In genomic region chrX:20545538-20545937, GRCh38 we compare ENCODE assay signal across 22 cellular contexts.
DNase-seq lines count a peak whose midpoint lies in the region; TF ChIP-seq lines count a peak whose summit lies in the region.
"Had no signal": no experiment of that assay in that cellular context is flagged by ENCODE, and none has a peak within 500 bp of the region (broad histone marks: within the 10 kb centered on the region; RNA-seq: fewer than 3 reads in every experiment).

No MANE protein-coding gene starts in this region.

- H3K9me3 Mint-ChIP-seq in mesothelial cell of epicardium = peaks cover 46% of the 10 kb centered on the region

- no peaks in the 10 kb centered on the region for H3K4me1 ChIP-seq in SJCRH30
- H3K4me1 ChIP-seq: BE2C, Caco-2 had no signal

- H3K27me3 ChIP-seq in SJCRH30 = no peaks in the 10 kb centered on the region
- H3K27me3 ChIP-seq: BE2C had no signal

- peaks cover 3% of the 10 kb centered on the region for H3K36me3 Mint-ChIP-seq in mesothelial cell of epicardium
- H3K36me3 Mint-ChIP-seq: CD4-positive, CD25-positive, alpha-beta regulatory T cell had no signal

- peaks cover 8% of the 10 kb centered on the region for H3K4me1 Mint-ChIP-seq in mesothelial cell of epicardium
- H3K4me1 Mint-ChIP-seq: CD4-positive, CD25-positive, alpha-beta regulatory T cell had no signal

- DNase-seq in AG09309 (ENCODE audit: low read depth) (peak; percentile 31), RPMI7951 (ENCODE audit: low read depth) (peak; percentile 82), choroid plexus epithelial cell (ENCODE audit: low read depth) (peak; percentile 44), iris pigment epithelial cell (ENCODE audit: low read depth) (peak; percentile 17), GM03348 (ENCODE audit: low spot score) (no peak), SJCRH30 (no peak), mesothelial cell of epicardium (ENCODE audit: low spot score in 2 of 2, unreplicated experiment in 2 of 2) (no peak), HCEC 1CT (no peak)
- DNase-seq: 8988T; BE2C; Caco-2; CD4-positive, CD25-positive, alpha-beta regulatory T cell; DMS153; GF-D8; GOT3; KBM-7; MV-4-11; NCI-H1694 treated with DMSO at 0.1 percent for 48 hours; NCI-H774; OCI-M1; SHP77 treated with DMSO at 0.1 percent for 48 hours had no signal

- H3K9me3 ChIP-seq in SJCRH30 (replicated peaks) = no peaks in the 10 kb centered on the region
- H3K9me3 ChIP-seq: BE2C, Caco-2 had no signal

- TF ChIP-seq CTCF in AG09309 (IDR thresholded peaks at IDR 0.05; ENCODE audit: control insufficient read depth, insufficient read depth, low read depth, low read length, missing control alignments) (no peak), choroid plexus epithelial cell (conservative IDR thresholded peaks at IDR 0.05; ENCODE audit: low read depth, low read length) (no peak), mesothelial cell of epicardium (IDR thresholded peaks at IDR 0.05; ENCODE audit: unreplicated experiment) (no peak)

- no peaks in the 10 kb centered on the region for H3K27me3 Mint-ChIP-seq in mesothelial cell of epicardium (ENCODE audit: low read depth)
- H3K27me3 Mint-ChIP-seq: CD4-positive, CD25-positive, alpha-beta regulatory T cell had no signal

- no peaks in the 10 kb centered on the region for H3K36me3 ChIP-seq in SJCRH30
- H3K36me3 ChIP-seq: BE2C had no signal

- H3K4me3 ChIP-seq in AG09309 (ENCODE audit: control insufficient read depth, low read depth, low read length) (no peak overlapping the region), choroid plexus epithelial cell (ENCODE audit: low read depth, low read length) (no peak overlapping the region), SJCRH30 (no peak overlapping the region)
- H3K4me3 ChIP-seq: GM12878 had no signal

- H3K4me3 Mint-ChIP-seq in mesothelial cell of epicardium = no peak overlapping the region
- H3K4me3 Mint-ChIP-seq: CD4-positive, CD25-positive, alpha-beta regulatory T cell had no signal

- no peak overlapping the region for H3K27ac ChIP-seq in SJCRH30

- H3K27ac Mint-ChIP-seq in mesothelial cell of epicardium = no peak overlapping the region
- H3K27ac Mint-ChIP-seq: CD4-positive, CD25-positive, alpha-beta regulatory T cell had no signal

Comparison
In these comparisons a context has a peak if more than half of its experiments do, and no peak if none do; other contexts are left out.
1. DNase-seq: peak in AG09309 (single experiment), RPMI7951 (single experiment), choroid plexus epithelial cell (single experiment) and iris pigment epithelial cell (single experiment); none in GM03348 (single experiment), SJCRH30 (0 of 2), mesothelial cell of epicardium (0 of 2) and HCEC 1CT (single experiment).